1 cellular context compared by ENCODE assay signal in the genomic region with DNA sequence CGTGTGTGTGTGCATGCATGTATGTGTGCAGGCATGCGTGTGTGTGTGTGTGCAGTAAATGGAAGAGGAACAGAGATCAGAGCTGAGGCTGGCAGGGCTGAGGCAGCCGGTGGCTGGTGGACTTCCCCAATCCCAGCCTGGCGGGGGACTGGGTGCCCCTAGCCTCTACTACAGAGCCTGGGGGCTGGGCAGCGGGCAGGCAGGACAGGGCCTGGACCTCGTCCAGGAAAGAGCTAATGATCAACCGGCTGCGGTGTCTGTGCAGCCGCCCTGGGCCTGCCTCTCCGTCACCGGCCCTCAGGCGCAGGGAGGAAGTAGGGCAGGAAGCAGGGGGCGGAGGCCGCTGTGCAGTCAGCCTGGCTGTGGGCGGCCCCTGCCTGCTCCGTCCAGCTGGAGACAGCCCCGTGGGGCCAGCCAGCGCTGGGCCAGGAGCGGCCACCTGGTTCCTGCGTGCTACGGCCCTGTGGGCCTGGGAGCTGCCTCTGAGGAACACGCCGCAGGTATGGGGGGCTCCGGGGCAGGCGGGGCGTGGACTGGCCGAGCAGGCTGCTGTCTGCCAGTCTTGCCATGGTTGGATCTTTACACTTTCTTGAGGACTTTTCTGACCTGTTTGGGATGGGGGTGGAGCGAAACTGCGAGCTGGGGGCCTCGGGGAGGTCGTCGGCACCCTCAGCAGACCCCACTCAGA.
TF ChIP-seq lines count a peak whose summit lies in the region.

SH3TC1 (plus strand) TSS at position 385 of the 688 bp plus-strand sequence. CDS start 5,905 bp downstream, outside the sequence.

TF ChIP-seq in HepG2, 621 proteins besides CTCF, POLR2A, EP300 and RAD21 (continued from another document):
- TF ChIP-seq, protein P1, sequence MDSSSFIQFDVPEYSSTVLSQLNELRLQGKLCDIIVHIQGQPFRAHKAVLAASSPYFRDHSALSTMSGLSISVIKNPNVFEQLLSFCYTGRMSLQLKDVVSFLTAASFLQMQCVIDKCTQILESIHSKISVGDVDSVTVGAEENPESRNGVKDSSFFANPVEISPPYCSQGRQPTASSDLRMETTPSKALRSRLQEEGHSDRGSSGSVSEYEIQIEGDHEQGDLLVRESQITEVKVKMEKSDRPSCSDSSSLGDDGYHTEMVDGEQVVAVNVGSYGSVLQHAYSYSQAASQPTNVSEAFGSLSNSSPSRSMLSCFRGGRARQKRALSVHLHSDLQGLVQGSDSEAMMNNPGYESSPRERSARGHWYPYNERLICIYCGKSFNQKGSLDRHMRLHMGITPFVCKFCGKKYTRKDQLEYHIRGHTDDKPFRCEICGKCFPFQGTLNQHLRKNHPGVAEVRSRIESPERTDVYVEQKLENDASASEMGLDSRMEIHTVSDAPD (CRISPR knock-in tag; IDR thresholded peaks at IDR 0.05) = no peak
- no peak for TF ChIP-seq NFYB (CRISPR knock-in tag; IDR thresholded peaks at IDR 0.05)
- TF ChIP-seq ATF7-NPFF (CRISPR knock-in tag; IDR thresholded peaks at IDR 0.05; ENCODE audit: low read depth) = no peak
- peak; percentile 75; the same call in 1 of the 2 replicates for TF ChIP-seq DMAP1 (CRISPR knock-in tag; IDR thresholded peaks at IDR 0.05)
- TF ChIP-seq, protein P2, sequence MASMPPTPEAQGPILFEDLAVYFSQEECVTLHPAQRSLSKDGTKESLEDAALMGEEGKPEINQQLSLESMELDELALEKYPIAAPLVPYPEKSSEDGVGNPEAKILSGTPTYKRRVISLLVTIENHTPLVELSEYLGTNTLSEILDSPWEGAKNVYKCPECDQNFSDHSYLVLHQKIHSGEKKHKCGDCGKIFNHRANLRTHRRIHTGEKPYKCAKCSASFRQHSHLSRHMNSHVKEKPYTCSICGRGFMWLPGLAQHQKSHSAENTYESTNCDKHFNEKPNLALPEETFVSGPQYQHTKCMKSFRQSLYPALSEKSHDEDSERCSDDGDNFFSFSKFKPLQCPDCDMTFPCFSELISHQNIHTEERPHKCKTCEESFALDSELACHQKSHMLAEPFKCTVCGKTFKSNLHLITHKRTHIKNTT (CRISPR knock-in tag; IDR thresholded peaks at IDR 0.05) = no peak
- TF ChIP-seq PBX2 (CRISPR knock-in tag; IDR thresholded peaks at IDR 0.05) = no peak
